Comparison of ENCODE assay signal across 15 cellular contexts in genomic region chr21:39037807-39038405, GRCh38.
DNase-seq lines count a peak whose midpoint lies in the region; ATAC-seq and TF ChIP-seq lines count a peak whose summit lies in the region.
"Had no signal": no experiment of that assay in that cellular context is flagged by ENCODE, and none has a peak within 500 bp of the region (broad histone marks: within the 10 kb centered on the region; RNA-seq: fewer than 3 reads in every experiment).

No MANE protein-coding gene starts in this region.

- H3K9me3 ChIP-seq in Loucy (ENCODE audit: insufficient read depth, low read depth, low read length) = no peaks in the 10 kb centered on the region
- H3K9me3 ChIP-seq: transverse colon had no signal

- H3K79me2 ChIP-seq in Loucy (ENCODE audit: insufficient read depth, low read length) = no peaks in the 10 kb centered on the region

- H3K36me3 ChIP-seq in Loucy (ENCODE audit: insufficient read depth, low read length) = no peaks in the 10 kb centered on the region
- H3K36me3 ChIP-seq: transverse colon had no signal

- no peak for ATAC-seq in GM21423 (IDR thresholded peaks at IDR 0.05; ENCODE audit: unreplicated experiment)

- POLR2A ChIA-PET in activated CD4-positive, alpha-beta memory T cell treated with anti-CD3 and anti-CD28 coated beads for 36 hours (lab: Charles Lee) = no interaction called here
- POLR2A ChIA-PET in activated CD4-positive, alpha-beta memory T cell treated with anti-CD3 and anti-CD28 coated beads, Interleukin-2, amount 10 ng/mL, durations not matched to agents 7 days and 5 days (lab: Charles Lee) = no interaction called here

- peaks cover 7% of the 10 kb centered on the region for H3K4me1 Mint-ChIP-seq in activated CD4-positive, alpha-beta memory T cell treated with anti-CD3 and anti-CD28 coated beads for 36 hours (ENCODE audit: low read depth)
- peaks cover 9% of the 10 kb centered on the region for H3K4me1 Mint-ChIP-seq in activated CD4-positive, alpha-beta memory T cell treated with anti-CD3 and anti-CD28 coated beads, Interleukin-2, amount 10 ng/mL, durations not matched to agents 7 days and 5 days

- peak; percentile 55 for TF ChIP-seq CTCF in Loucy (conservative IDR thresholded peaks at IDR 0.05; ENCODE audit: low read length)
- TF ChIP-seq CTCF in retinal pigment epithelial cell (conservative IDR thresholded peaks at IDR 0.05; ENCODE audit: low read depth, low read length) = peak; percentile 26

- H2AFZ ChIP-seq in Loucy (ENCODE audit: low read length) = no peak overlapping the region

- H3K27me3 ChIP-seq in Loucy (ENCODE audit: insufficient read depth, low read length, poor library complexity, severe bottlenecking) = no peaks in the 10 kb centered on the region
- H3K27me3 ChIP-seq: transverse colon had no signal

- H3K4me3 Mint-ChIP-seq in activated CD4-positive, alpha-beta memory T cell treated with anti-CD3 and anti-CD28 coated beads for 36 hours = no peak overlapping the region
- H3K4me3 Mint-ChIP-seq in activated CD4-positive, alpha-beta memory T cell treated with anti-CD3 and anti-CD28 coated beads, Interleukin-2, amount 10 ng/mL, durations not matched to agents 7 days and 5 days = no peak overlapping the region
- H3K4me3 Mint-ChIP-seq: brain had no signal

- no peaks in the 10 kb centered on the region for H3K36me3 Mint-ChIP-seq in activated CD4-positive, alpha-beta memory T cell treated with anti-CD3 and anti-CD28 coated beads for 36 hours
- H3K36me3 Mint-ChIP-seq in activated CD4-positive, alpha-beta memory T cell treated with anti-CD3 and anti-CD28 coated beads, Interleukin-2, amount 10 ng/mL, durations not matched to agents 7 days and 5 days (ENCODE audit: low read depth) = no peaks in the 10 kb centered on the region
- H3K36me3 Mint-ChIP-seq: brain had no signal

- H3K27me3 Mint-ChIP-seq in activated CD4-positive, alpha-beta memory T cell treated with anti-CD3 and anti-CD28 coated beads for 36 hours = peaks cover 19% of the 10 kb centered on the region
- H3K27me3 Mint-ChIP-seq in activated CD4-positive, alpha-beta memory T cell treated with anti-CD3 and anti-CD28 coated beads, Interleukin-2, amount 10 ng/mL, durations not matched to agents 7 days and 5 days = peaks cover 9% of the 10 kb centered on the region

- no peaks in the 10 kb centered on the region for H4K20me1 ChIP-seq in Loucy (ENCODE audit: insufficient read depth, low read length, poor library complexity, severe bottlenecking)

- peak; percentile 11 for DNase-seq in activated CD4-positive, alpha-beta memory T cell treated with anti-CD3 and anti-CD28 coated beads for 36 hours
- no peak for DNase-seq in activated CD4-positive, alpha-beta memory T cell treated with anti-CD3 and anti-CD28 coated beads, Interleukin-2, amount 10 ng/mL, durations not matched to agents 7 days and 5 days
- DNase-seq in dermis microvascular lymphatic vessel endothelial cell (ENCODE audit: low read depth in 2 of 2) = peak; percentile 17 to 45
- DNase-seq in retinal pigment epithelial cell (ENCODE audit: low read depth) = no peak
- DNase-seq in NCI-H1048 (lab: John Stamatoyannopoulos, UW) = no peak
- no peak for DNase-seq in hypothalamus (lab: John Stamatoyannopoulos, UW)
- DNase-seq: activated effector memory CD4-positive, alpha-beta T cell treated with Interleukin-2 at 50 U/mL for 16 hours; DMS79 treated with DMSO at 0.1 percent for 48 hours; Kasumi-1; NCI-H2081 treated with DMSO at 0.1 percent for 48 hours; SW 1271; transverse colon had no signal

- H3K27ac Mint-ChIP-seq in activated CD4-positive, alpha-beta memory T cell treated with anti-CD3 and anti-CD28 coated beads for 36 hours = no peak overlapping the region
- H3K27ac Mint-ChIP-seq in activated CD4-positive, alpha-beta memory T cell treated with anti-CD3 and anti-CD28 coated beads, Interleukin-2, amount 10 ng/mL, durations not matched to agents 7 days and 5 days = no peak overlapping the region

- no peaks in the 10 kb centered on the region for H3K9me2 ChIP-seq in Loucy (replicated peaks; ENCODE audit: low read depth, low read length)

- H3K4me3 ChIP-seq in Loucy (ENCODE audit: low read length, poor library complexity, severe bottlenecking) = no peak overlapping the region
- H3K4me3 ChIP-seq in retinal pigment epithelial cell (ENCODE audit: low read length) = no peak overlapping the region
- H3K4me3 ChIP-seq: transverse colon had no signal

- intact Hi-C loops in activated CD4-positive, alpha-beta memory T cell treated with anti-CD3 and anti-CD28 coated beads for 36 hours (cut with micrococcal nuclease) = no loop called here

- H3K4me1 ChIP-seq in Loucy (ENCODE audit: insufficient read depth, low read length, poor library complexity, severe bottlenecking) = peaks cover 47% of the 10 kb centered on the region

- no peak overlapping the region for H3K4me2 ChIP-seq in Loucy (ENCODE audit: low read depth, low read length, poor library complexity, severe bottlenecking)

- no peak overlapping the region for H3K9ac ChIP-seq in Loucy (ENCODE audit: low read depth, low read length, poor library complexity, severe bottlenecking)

- H3F3A ChIP-seq in Loucy (ENCODE audit: low read depth) = no peaks in the 10 kb centered on the region

- no peaks in the 10 kb centered on the region for H3K9me3 Mint-ChIP-seq in activated CD4-positive, alpha-beta memory T cell treated with anti-CD3 and anti-CD28 coated beads for 36 hours
- peaks cover 1% of the 10 kb centered on the region for H3K9me3 Mint-ChIP-seq in activated CD4-positive, alpha-beta memory T cell treated with anti-CD3 and anti-CD28 coated beads, Interleukin-2, amount 10 ng/mL, durations not matched to agents 7 days and 5 days

- CTCF ChIA-PET in activated CD4-positive, alpha-beta memory T cell treated with anti-CD3 and anti-CD28 coated beads for 36 hours (lab: Charles Lee) = interaction anchor here (1.2 kb wide), 1 partner anchor 47 kb away, joined by 4 read pairs; no protein-coding TSS in a partner anchor
- CTCF ChIA-PET in activated CD4-positive, alpha-beta memory T cell treated with anti-CD3 and anti-CD28 coated beads, Interleukin-2, amount 10 ng/mL, durations not matched to agents 7 days and 5 days (lab: Charles Lee) = no interaction called here

Comparison
In these comparisons a context has a peak if more than half of its experiments do, and no peak if none do; other contexts are left out.
1. DNase-seq: peak in activated CD4-positive, alpha-beta memory T cell treated with anti-CD3 and anti-CD28 coated beads for 36 hours (single experiment) and dermis microvascular lymphatic vessel endothelial cell (2 of 2); none in activated CD4-positive, alpha-beta memory T cell treated with anti-CD3 and anti-CD28 coated beads, Interleukin-2, amount 10 ng/mL, durations not matched to agents 7 days and 5 days (single experiment), retinal pigment epithelial cell (single experiment), NCI-H1048 (single experiment) and hypothalamus (0 of 51).